Comparison of ENCODE assay signal across 8 cellular contexts in genomic region chr3:12841970-12842328, GRCh38. TPM values are rescaled to one million over a fixed set of nuclear protein-coding genes. Genes with fewer than 3 reads are reported as not detected.
DNase-seq lines count a peak whose midpoint lies in the region; ATAC-seq and TF ChIP-seq lines count a peak whose summit lies in the region.

No MANE protein-coding gene starts in this region.

- H4K20me1 ChIP-seq in OCI-LY3 (ENCODE audit: insufficient read depth, low read length), result peaks cover 39% of the 10 kb centered on the region

- H3K4me3 ChIP-seq in OCI-LY3 (ENCODE audit: low read length) (peak overlapping the region; percentile 86), esophagus muscularis mucosa (peak overlapping the region; percentile 74 to 97 (median 86)), skeletal muscle tissue (ENCODE audit: low read length in 3 of 3) (peak overlapping the region; percentile 15 to 88 (median 59))

- WGBS in esophagus muscularis mucosa, result 49% methylated on average over 7 of the region's 7 CpGs

- TF ChIP-seq CTCF in OCI-LY3 (IDR thresholded peaks at IDR 0.05; ENCODE audit: low read depth, low read length) (no peak), esophagus muscularis mucosa (IDR thresholded peaks at IDR 0.05) (peak in 1 of 3 experiments; percentile 1)

- H3K9me3 ChIP-seq in OCI-LY3 (ENCODE audit: insufficient read depth, low read length) (no peaks in the 10 kb centered on the region), esophagus muscularis mucosa (no peaks in the 10 kb centered on the region), skeletal muscle tissue (ENCODE audit: control insufficient read depth in 3 of 3, low read length in 3 of 3) (no peaks in the 10 kb centered on the region)

- peaks cover 37% of the 10 kb centered on the region for H3K36me3 ChIP-seq in OCI-LY3 (replicated peaks; ENCODE audit: low read depth, low read length)
- peaks cover 27 to 32% (median 29%) of the 10 kb centered on the region in 4 donors for H3K36me3 ChIP-seq in esophagus muscularis mucosa
- H3K36me3 ChIP-seq in skeletal muscle tissue (ENCODE audit: control insufficient read depth in 3 of 3, insufficient read depth in 3 of 3, low read length in 3 of 3), result peaks cover 18 to 27% (median 27%) of the 10 kb centered on the region in 3 donors

- H3K4me1 ChIP-seq in OCI-LY3 (ENCODE audit: low read length) (peaks cover 24% of the 10 kb centered on the region), esophagus muscularis mucosa (peaks cover 32 to 45% (median 41%) of the 10 kb centered on the region in 4 donors), skeletal muscle tissue (ENCODE audit: control insufficient read depth in 3 of 3, insufficient read depth in 3 of 3, low read length in 3 of 3) (peaks cover 43 to 51% (median 44%) of the 10 kb centered on the region in 3 donors)

- no peak for TF ChIP-seq EP300 in esophagus muscularis mucosa (IDR thresholded peaks at IDR 0.05)

- no peak for TF ChIP-seq POLR2A in esophagus muscularis mucosa (IDR thresholded peaks at IDR 0.05; ENCODE audit: low read depth)

- H3K27me3 ChIP-seq in OCI-LY3 (ENCODE audit: low read depth, low read length) (no peaks in the 10 kb centered on the region), esophagus muscularis mucosa (peaks cover 0 to 5% (median 0%) of the 10 kb centered on the region in 4 donors), skeletal muscle tissue (ENCODE audit: control insufficient read depth in 3 of 3, insufficient read depth in 3 of 3, low read length in 3 of 3) (no peaks in the 10 kb centered on the region)

- H3K9ac ChIP-seq in OCI-LY3 (ENCODE audit: low read length), result peak overlapping the region; percentile 89
- peak overlapping the region; percentile 59 to 94 (median 86) for H3K9ac ChIP-seq in skeletal muscle tissue (ENCODE audit: low read depth in 1 of 3, low read length in 3 of 3)

- peak overlapping the region; percentile 95 for H2AFZ ChIP-seq in OCI-LY3 (ENCODE audit: low read depth, low read length)

- DNase-seq in esophagus muscularis mucosa (ENCODE audit: extremely low spot score), result no peak

- intact Hi-C loops in esophagus muscularis mucosa (cut with DNase I), result loop anchor here (5.0 kb wide), 1 partner anchor 135 kb away; no protein-coding TSS in a partner anchor

- peak overlapping the region; percentile 72 for H3K4me2 ChIP-seq in OCI-LY3 (ENCODE audit: low read length)

- H3K79me2 ChIP-seq in OCI-LY3 (ENCODE audit: low read length), result peaks cover 45% of the 10 kb centered on the region

- ATAC-seq in GM19351 (IDR thresholded peaks at IDR 0.05; ENCODE audit: unreplicated experiment), result peak; percentile 6
- no peak for ATAC-seq in HG02763 (IDR thresholded peaks at IDR 0.05; ENCODE audit: unreplicated experiment)
- no peak for ATAC-seq in HG03025 (IDR thresholded peaks at IDR 0.05; ENCODE audit: low FRiP score, unreplicated experiment)
- ATAC-seq in GM21367 (IDR thresholded peaks at IDR 0.05; ENCODE audit: unreplicated experiment), result no peak
- no peak for ATAC-seq in HG02759 (IDR thresholded peaks at IDR 0.05; ENCODE audit: unreplicated experiment)

- H3K27ac ChIP-seq in OCI-LY3 (ENCODE audit: low read length) (peak overlapping the region; percentile 64; the same call in 1 of the 2 replicates), esophagus muscularis mucosa (replicated peaks in 1 of 4) (peak overlapping the region; percentile 86 to 93 (median 90)), skeletal muscle tissue (ENCODE audit: low read depth, low read length) (peak overlapping the region; percentile 85)

RNA-seq across cellular contexts. Expression of gene RPL32, which starts 0.6 kb away (rescaled TPM):
- 1,000 to 10,000 TPM in 2 of 4 donors, 100 to 1,000 TPM in 2; 784 to 1,554 (median 1,100) TPM for total RNA-seq in esophagus muscularis mucosa
- 1,978 TPM for total RNA-seq in skeletal muscle tissue

RNA-seq across cellular contexts. Expression of gene CAND2, which starts 45.5 kb away (rescaled TPM):
- total RNA-seq in esophagus muscularis mucosa (10 to 100 TPM; 10.8 to 26.8 (median 19.6) TPM), skeletal muscle tissue (22.4 TPM)
